8 cellular contexts compared by ENCODE assay signal in genomic region chr5:141878186-141878770, GRCh38. TPM values are rescaled to one million over a fixed set of nuclear protein-coding genes. Genes with fewer than 3 reads are reported as not detected.
A peak's percentile ranks its signal among the peaks of the same experiment; 100 is the strongest.
DNase-seq lines count a peak whose midpoint lies in the region; ATAC-seq and TF ChIP-seq lines count a peak whose summit lies in the region.

TSS of gene PCDH1 (minus strand) at chr5:141878410. CDS start at chr5:141878262, 148 bp downstream.

- peak within 1 kb of the TSS; percentile 38 for H3K27ac Mint-ChIP-seq in stimulated activated naive B cell treated with anti-CD40 and anti-IgM and Interleukin-4, amounts not matched to agents 10 μg/mL and 1 μg/mL and 100 μg/mL, for 72 hours

- H3K27ac ChIP-seq in left lung: peak within 1 kb of the TSS; percentile 80 to 84

- peaks cover 0 to 53% of the 10 kb centered on the region in 2 donors for H3K4me1 ChIP-seq in left lung

- peak within 1 kb of the TSS; percentile 53 to 65 for H3K4me3 ChIP-seq in left lung

- no peaks in the 10 kb centered on the region for H3K9me3 Mint-ChIP-seq in stimulated activated naive B cell treated with anti-CD40 and anti-IgM and Interleukin-4, amounts not matched to agents 10 μg/mL and 1 μg/mL and 100 μg/mL, for 72 hours

- H3K4me3 Mint-ChIP-seq in stimulated activated naive B cell treated with anti-CD40 and anti-IgM and Interleukin-4, amounts not matched to agents 10 μg/mL and 1 μg/mL and 100 μg/mL, for 72 hours: peak within 1 kb of the TSS; percentile 70 to 73

- peaks cover 75 to 88% of the 10 kb centered on the region in 2 donors for H3K27me3 Mint-ChIP-seq in stimulated activated naive B cell treated with anti-CD40 and anti-IgM and Interleukin-4, amounts not matched to agents 10 μg/mL and 1 μg/mL and 100 μg/mL, for 72 hours

- H3K9me3 ChIP-seq in left lung: no peaks in the 10 kb centered on the region

- intact Hi-C loops in left lung (cut with DNase I): loop anchor here in 1 of 2 donors (5.0 kb wide), 1 partner anchor 176 kb away; no protein-coding TSS in a partner anchor

- H3K36me3 ChIP-seq in left lung: no peaks in the 10 kb centered on the region

- no peak for TF ChIP-seq CTCF in left lung (IDR thresholded peaks at IDR 0.05)

- ATAC-seq in left lung (peak; percentile 67), HG02642 (IDR thresholded peaks at IDR 0.05; ENCODE audit: poor library complexity, unreplicated experiment) (no peak)
- ATAC-seq in stimulated activated naive B cell treated with anti-CD40 and anti-IgM and Interleukin-4, amounts not matched to agents 10 μg/mL and 1 μg/mL and 100 μg/mL, for 72 hours (replicated peaks): peak; percentile 12 to 20

- H3K27me3 ChIP-seq in left lung: peaks cover 37 to 100% of the 10 kb centered on the region in 2 donors

- peaks cover 0 to 3% of the 10 kb centered on the region in 2 donors for H3K36me3 Mint-ChIP-seq in stimulated activated naive B cell treated with anti-CD40 and anti-IgM and Interleukin-4, amounts not matched to agents 10 μg/mL and 1 μg/mL and 100 μg/mL, for 72 hours

- H3K4me1 Mint-ChIP-seq in stimulated activated naive B cell treated with anti-CD40 and anti-IgM and Interleukin-4, amounts not matched to agents 10 μg/mL and 1 μg/mL and 100 μg/mL, for 72 hours: peaks cover 21 to 32% of the 10 kb centered on the region in 2 donors

- DNase-seq in activated CD4-positive, alpha-beta T cell treated with anti-CD3 and anti-CD28 coated beads for 48 hours: peak; percentile 26
- no peak for DNase-seq in activated CD4-positive, alpha-beta T cell treated with anti-CD3 and anti-CD28 coated beads, Interleukin-2, amount 50 U/mL, for 4 hours
- peak; percentile 66 for DNase-seq in SW480 (ENCODE audit: low spot score)
- DNase-seq in dermis microvascular lymphatic vessel endothelial cell (ENCODE audit: low read depth in 2 of 2): peak in 1 of 2 donors; percentile 50
- DNase-seq in left lung: peak in 1 of 2 donors; percentile 82
- no peak for DNase-seq in stimulated activated naive B cell treated with anti-CD40 and anti-IgM and Interleukin-4, amounts not matched to agents 10 μg/mL and 1 μg/mL and 100 μg/mL, for 72 hours
- no peak for DNase-seq in NCI-H226

RNA-seq across cellular contexts. Expression of gene PCDH1, which starts in this region (rescaled TPM):
- 25.9 and 37.4 TPM in 2 replicates for total RNA-seq in dermis microvascular lymphatic vessel endothelial cell
- 10 to 100 TPM; 55.2 to 65.0 TPM for total RNA-seq in left lung

Comparison
In these comparisons a context has a peak if more than half of its experiments do, and no peak if none do; other contexts are left out.
1. DNase-seq: peak in activated CD4-positive, alpha-beta T cell treated with anti-CD3 and anti-CD28 coated beads for 48 hours (single experiment) and SW480 (single experiment); none in activated CD4-positive, alpha-beta T cell treated with anti-CD3 and anti-CD28 coated beads, Interleukin-2, amount 50 U/mL, for 4 hours (0 of 2), stimulated activated naive B cell treated with anti-CD40 and anti-IgM and Interleukin-4, amounts not matched to agents 10 μg/mL and 1 μg/mL and 100 μg/mL, for 72 hours (single experiment) and NCI-H226 (single experiment).